Comparison of ENCODE assay signal across 22 cellular contexts in the genomic region with DNA sequence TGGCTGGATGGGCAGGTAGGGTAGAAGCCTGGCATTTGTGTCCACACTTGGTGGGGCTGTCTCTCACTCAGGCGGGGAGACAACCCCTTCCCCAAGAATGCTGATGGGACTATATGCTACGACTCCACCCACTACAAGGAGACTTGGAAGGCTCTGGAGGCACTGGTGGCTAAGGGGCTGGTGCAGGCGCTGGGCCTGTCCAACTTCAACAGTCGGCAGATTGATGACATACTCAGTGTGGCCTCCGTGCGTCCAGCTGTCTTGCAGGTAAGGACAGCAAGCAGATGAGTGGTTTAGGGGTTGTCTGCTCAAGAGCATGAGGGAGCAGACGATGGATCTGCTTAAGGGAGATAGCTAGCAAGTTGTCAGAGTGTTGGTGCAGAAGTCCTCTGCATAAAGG.
"Had no signal": no experiment of that assay in that cellular context is flagged by ENCODE, and none has a peak within 500 bp of the region (broad histone marks: within the 10 kb centered on the region; RNA-seq: fewer than 3 reads in every experiment).

No MANE protein-coding gene starts in this region.

- H3K27ac Mint-ChIP-seq: activated CD4-positive, alpha-beta T cell treated with anti-CD3 and anti-CD28 coated beads for 36 hours; T-helper 1 cell treated with Interleukin-12 subunit alpha and Interleukin-12 subunit beta and Interleukin-4 antibody, amounts not matched to agents 30 μg/mL and 1 μg/mL, for 36 hours had no signal

- H3K27ac ChIP-seq: brain microvascular endothelial cell, suprapubic skin, transverse colon had no signal

- H3K4me3 Mint-ChIP-seq: activated CD4-positive, alpha-beta T cell treated with anti-CD3 and anti-CD28 coated beads for 36 hours; stimulated activated naive CD8-positive, alpha-beta T cell treated with anti-CD3 and anti-CD28 coated beads, Interleukin-15, amount 100 ng/mL, for 72 hours; T-helper 1 cell treated with Interleukin-12 subunit alpha and Interleukin-12 subunit beta and Interleukin-4 antibody, amounts not matched to agents 30 μg/mL and 1 μg/mL, for 36 hours had no signal

- H3K9me3 Mint-ChIP-seq: stimulated activated naive CD8-positive, alpha-beta T cell treated with anti-CD3 and anti-CD28 coated beads, Interleukin-15, amount 100 ng/mL, for 72 hours; T-helper 1 cell treated with Interleukin-12 subunit alpha and Interleukin-12 subunit beta and Interleukin-4 antibody, amounts not matched to agents 30 μg/mL and 1 μg/mL, for 36 hours had no signal

- H3K27me3 ChIP-seq: brain microvascular endothelial cell, esophagus muscularis mucosa, gastroesophageal sphincter, heart left ventricle, right atrium auricular region, suprapubic skin, transverse colon, uterus had no signal

- H3K4me1 Mint-ChIP-seq: activated CD4-positive, alpha-beta T cell treated with anti-CD3 and anti-CD28 coated beads for 36 hours; stimulated activated naive CD8-positive, alpha-beta T cell treated with anti-CD3 and anti-CD28 coated beads, Interleukin-15, amount 100 ng/mL, for 72 hours had no signal

- H3K4me1 ChIP-seq: uterus had no signal

- H3K27me3 Mint-ChIP-seq: activated CD4-positive, alpha-beta T cell treated with anti-CD3 and anti-CD28 coated beads for 36 hours; stimulated activated naive CD8-positive, alpha-beta T cell treated with anti-CD3 and anti-CD28 coated beads, Interleukin-15, amount 100 ng/mL, for 72 hours had no signal

- H3K9me3 ChIP-seq: esophagus muscularis mucosa, gastroesophageal sphincter, heart left ventricle, prostate gland, right atrium auricular region, suprapubic skin, transverse colon, uterus had no signal

- DNase-seq: activated CD4-positive, alpha-beta T cell treated with anti-CD3 and anti-CD28 coated beads for 36 hours; activated CD8-positive, alpha-beta memory T cell treated with anti-CD3 and anti-CD28 coated beads for 24 hours; activated CD8-positive, alpha-beta memory T cell treated with anti-CD3 and anti-CD28 coated beads, Interleukin-2, amount 50 U/mL, for 48 hours; activated gamma-delta T cell treated with Interleukin-2 at 50 U/mL for 16 hours; brain microvascular endothelial cell; cortex of kidney; effector CD4-positive, alpha-beta T cell; heart left ventricle; kidney; midbrain; stimulated activated CD4-positive, alpha-beta T cell treated with anti-CD3 and anti-CD28 coated beads, Interleukin-15, amount 100 ng/mL, for 24 hours; stimulated activated CD4-positive, alpha-beta T cell treated with anti-CD3 and anti-CD28 coated beads, Interleukin-2, amount 100 ng/mL, for 48 hours; stimulated activated naive CD8-positive, alpha-beta T cell treated with anti-CD3 and anti-CD28 coated beads, Interleukin-15, amount 100 ng/mL, for 72 hours; transverse colon; uterus had no signal

- ATAC-seq: activated CD4-positive, alpha-beta T cell treated with anti-CD3 and anti-CD28 coated beads for 36 hours; gastroesophageal sphincter; heart left ventricle; left lobe of liver; stimulated activated naive CD8-positive, alpha-beta T cell treated with anti-CD3 and anti-CD28 coated beads, Interleukin-15, amount 100 ng/mL, for 72 hours had no signal
